8 cellular contexts compared by ENCODE assay signal in genomic region chr22:24433868-24434471, GRCh38. TPM values are rescaled to one million over a fixed set of nuclear protein-coding genes. Genes with fewer than 3 reads are reported as not detected.
DNase-seq lines count a peak whose midpoint lies in the region; ATAC-seq and TF ChIP-seq lines count a peak whose summit lies in the region.

No MANE protein-coding gene starts in this region.

- H3K27me3 Mint-ChIP-seq in IgD-negative memory B cell (no peaks in the 10 kb centered on the region), memory B cell (no peaks in the 10 kb centered on the region), progenitor cell of endocrine pancreas (no peaks in the 10 kb centered on the region)
- H3K27me3 Mint-ChIP-seq in activated T-cell treated with anti-CD3 and anti-CD28 coated beads, Interleukin-2, amount 50 U/mL, for 72 hours (ENCODE audit: low read depth) = no peaks in the 10 kb centered on the region

- ATAC-seq in GM18502 (IDR thresholded peaks at IDR 0.05; ENCODE audit: poor library complexity, unreplicated experiment) (peak; percentile 72), GM21515 (IDR thresholded peaks at IDR 0.05; ENCODE audit: unreplicated experiment) (peak; percentile 52), memory B cell (ENCODE audit: low read depth) (peak; percentile 77)
- peak; percentile 80 to 82 for ATAC-seq in activated T-cell treated with anti-CD3 and anti-CD28 coated beads, Interleukin-2, amount 50 U/mL, for 72 hours (replicated peaks in 1 of 2)

- H3K4me3 Mint-ChIP-seq in IgD-negative memory B cell = peak overlapping the region; percentile 77 to 95 (median 82)
- peak overlapping the region; percentile 80 to 88 for H3K4me3 Mint-ChIP-seq in activated T-cell treated with anti-CD3 and anti-CD28 coated beads, Interleukin-2, amount 50 U/mL, for 72 hours
- peak overlapping the region; percentile 78 for H3K4me3 Mint-ChIP-seq in memory B cell
- H3K4me3 Mint-ChIP-seq in progenitor cell of endocrine pancreas (ENCODE audit: low read depth) = no peak overlapping the region

- no peak for TF ChIP-seq CTCF in progenitor cell of endocrine pancreas (IDR thresholded peaks at IDR 0.05; ENCODE audit: unreplicated experiment)

- no peak for DNase-seq in activated T-cell treated with anti-CD3 and anti-CD28 coated beads, Interleukin-2, amount 50 U/mL, for 72 hours
- DNase-seq in memory B cell (ENCODE audit: low spot score in 2 of 2) = peak; percentile 58 to 69
- DNase-seq in progenitor cell of endocrine pancreas (ENCODE audit: low spot score, unreplicated experiment) = no peak
- no peak for DNase-seq in dedifferentiated amniotic fluid mesenchymal stem cell (ENCODE audit: extremely low spot score)
- no peak for DNase-seq in NCI-H1694 (lab: John Stamatoyannopoulos, UW)

- H3K27ac Mint-ChIP-seq in IgD-negative memory B cell = peak overlapping the region; percentile 96 to 99 (median 99)
- H3K27ac Mint-ChIP-seq in activated T-cell treated with anti-CD3 and anti-CD28 coated beads, Interleukin-2, amount 50 U/mL, for 72 hours = peak overlapping the region; percentile 94
- H3K27ac Mint-ChIP-seq in memory B cell = peak overlapping the region; percentile 97
- no peak overlapping the region for H3K27ac Mint-ChIP-seq in progenitor cell of endocrine pancreas

- H3K9me3 Mint-ChIP-seq in IgD-negative memory B cell = no peaks in the 10 kb centered on the region
- H3K9me3 Mint-ChIP-seq in activated T-cell treated with anti-CD3 and anti-CD28 coated beads, Interleukin-2, amount 50 U/mL, for 72 hours = no peaks in the 10 kb centered on the region
- H3K9me3 Mint-ChIP-seq in memory B cell = no peaks in the 10 kb centered on the region
- H3K9me3 Mint-ChIP-seq in progenitor cell of endocrine pancreas (ENCODE audit: low read depth) = no peaks in the 10 kb centered on the region

- peaks cover 33 to 76% (median 56%) of the 10 kb centered on the region in 3 donors for H3K4me1 Mint-ChIP-seq in IgD-negative memory B cell
- peaks cover 90% of the 10 kb centered on the region for H3K4me1 Mint-ChIP-seq in activated T-cell treated with anti-CD3 and anti-CD28 coated beads, Interleukin-2, amount 50 U/mL, for 72 hours (ENCODE audit: low read depth)
- H3K4me1 Mint-ChIP-seq in memory B cell = peaks cover 59% of the 10 kb centered on the region
- peaks cover under 1% of the 10 kb centered on the region for H3K4me1 Mint-ChIP-seq in progenitor cell of endocrine pancreas (ENCODE audit: low read depth)

- H3K36me3 Mint-ChIP-seq in IgD-negative memory B cell (no peaks in the 10 kb centered on the region), memory B cell (peaks cover 4% of the 10 kb centered on the region), progenitor cell of endocrine pancreas (ENCODE audit: insufficient read depth) (no peaks in the 10 kb centered on the region)
- H3K36me3 Mint-ChIP-seq in activated T-cell treated with anti-CD3 and anti-CD28 coated beads, Interleukin-2, amount 50 U/mL, for 72 hours (ENCODE audit: insufficient read depth in 2 of 2) = peaks cover 1 to 11% of the 10 kb centered on the region in 2 donors

RNA-seq across cellular contexts. Expression of gene ADORA2A, which starts 6.6 kb away (rescaled TPM):
- polyA plus RNA-seq in IgD-negative memory B cell = 26.6 TPM
- 10 to 100 TPM; 34.6 to 41.2 TPM for total RNA-seq in activated T-cell treated with anti-CD3 and anti-CD28 coated beads, Interleukin-2, amount 50 U/mL, for 72 hours
- 5.2 and 6.4 TPM in 2 replicates for total RNA-seq in progenitor cell of endocrine pancreas

Comparison
In these comparisons a context has a peak if more than half of its experiments do, and no peak if none do; other contexts are left out.
1. DNase-seq: peak in memory B cell (2 of 2); none in activated T-cell treated with anti-CD3 and anti-CD28 coated beads, Interleukin-2, amount 50 U/mL, for 72 hours (0 of 2), progenitor cell of endocrine pancreas (single experiment), dedifferentiated amniotic fluid mesenchymal stem cell (single experiment) and NCI-H1694 (single experiment).
2. Peak in every context shown above with its lines, with median percentiles within 50 percentile points of each other: ATAC-seq.